ENCODE assay signal across 16 cellular contexts in the genomic region with DNA sequence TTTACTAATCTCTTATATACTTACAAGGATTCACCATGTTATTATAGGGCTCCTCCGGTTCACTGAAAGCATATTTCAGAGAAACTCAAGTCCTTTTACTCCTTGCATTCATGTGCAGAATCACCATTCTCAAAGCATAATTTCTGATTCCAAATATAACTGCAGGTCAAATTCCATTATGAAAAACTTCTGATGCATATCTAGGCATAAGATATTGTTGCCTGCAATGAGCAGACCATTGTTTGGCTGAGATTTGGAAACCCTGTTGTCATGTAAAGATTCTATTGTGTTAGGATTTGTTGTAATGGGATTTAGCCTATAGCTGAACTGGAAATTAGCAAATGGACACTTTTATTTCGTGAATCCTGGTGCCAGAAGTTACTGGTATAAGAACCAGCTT.
A peak's percentile ranks its signal among the peaks of the same experiment; 100 is the strongest.
DNase-seq lines count a peak whose midpoint lies in the region; ATAC-seq, FAIRE-seq and TF ChIP-seq lines count a peak whose summit lies in the region.
"Had no signal": no experiment of that assay in that cellular context is flagged by ENCODE, and none has a peak within 500 bp of the region (broad histone marks: within the 10 kb centered on the region; RNA-seq: fewer than 3 reads in every experiment).

No MANE protein-coding gene starts in this region.

- no peak overlapping the region for H3K9ac ChIP-seq in astrocyte (ENCODE audit: low read length)
- H3K9ac ChIP-seq: BLaER1 had no signal

- no peak overlapping the region for H3K4me2 ChIP-seq in astrocyte (ENCODE audit: low read length)
- H3K4me2 ChIP-seq: BLaER1 had no signal

- TF ChIP-seq EP300 in gastroesophageal sphincter (IDR thresholded peaks at IDR 0.05), result no peak

- FAIRE-seq in astrocyte (lab: Jason Lieb, UNC), result peak; percentile 34
- FAIRE-seq: GM12891, GM19239, H1 had no signal

- H2AFZ ChIP-seq in astrocyte (ENCODE audit: low read depth, low read length), result no peak overlapping the region

- TF ChIP-seq CTCF in HFFc6 (IDR thresholded peaks at IDR 0.05) (no peak), astrocyte (IDR thresholded peaks at IDR 0.05; ENCODE audit: insufficient read depth, low read depth, low read length) (no peak), gastroesophageal sphincter (IDR thresholded peaks at IDR 0.05) (no peak), tibial artery (IDR thresholded peaks at IDR 0.05) (no peak), foreskin keratinocyte (conservative IDR thresholded peaks at IDR 0.05) (no peak), lower leg skin (IDR thresholded peaks at IDR 0.05) (no peak)

- no peaks in the 10 kb centered on the region; the same call in 1 of the 2 replicates for H3K27me3 Mint-ChIP-seq in HFFc6 (ENCODE audit: insufficient read depth)
- H3K27me3 Mint-ChIP-seq in astrocyte (ENCODE audit: low read depth, unreplicated experiment), result no peaks in the 10 kb centered on the region

- peaks cover 5% of the 10 kb centered on the region for H3K9me3 Mint-ChIP-seq in HFFc6
- peaks cover 5% of the 10 kb centered on the region for H3K9me3 Mint-ChIP-seq in astrocyte (ENCODE audit: unreplicated experiment)

- H3K36me3 ChIP-seq in astrocyte (ENCODE audit: insufficient read depth, low read length) (no peaks in the 10 kb centered on the region), gastroesophageal sphincter (no peaks in the 10 kb centered on the region), tibial artery (no peaks in the 10 kb centered on the region)
- H3K36me3 ChIP-seq: BLaER1 had no signal

- H3K4me1 Mint-ChIP-seq in HFFc6 (ENCODE audit: low read depth) (peaks cover 44% of the 10 kb centered on the region), astrocyte (ENCODE audit: low read depth, unreplicated experiment) (peaks cover 30% of the 10 kb centered on the region)

- H3K79me2 ChIP-seq in astrocyte (ENCODE audit: insufficient read depth, low read length), result no peaks in the 10 kb centered on the region

- no peaks in the 10 kb centered on the region for H3K9me3 ChIP-seq in astrocyte (ENCODE audit: insufficient read depth, low read depth, low read length)
- H3K9me3 ChIP-seq in gastroesophageal sphincter, result peaks cover 0 to 9% (median 0%) of the 10 kb centered on the region in 3 donors
- H3K9me3 ChIP-seq in tibial artery, result peaks cover 0 to 6% (median 0%) of the 10 kb centered on the region in 3 donors

- ATAC-seq in gastroesophageal sphincter (no peak), foreskin keratinocyte (no peak), GM18873 (IDR thresholded peaks at IDR 0.05; ENCODE audit: low FRiP score, unreplicated experiment) (no peak)

- H3K36me3 Mint-ChIP-seq in HFFc6 (ENCODE audit: low read depth), result peaks cover 10% of the 10 kb centered on the region; the same call in 1 of the 2 replicates
- H3K36me3 Mint-ChIP-seq in astrocyte (ENCODE audit: low read depth, unreplicated experiment), result peaks cover 3% of the 10 kb centered on the region

- peak overlapping the region; percentile 80; the same call in 1 of the 2 replicates for H3K27ac Mint-ChIP-seq in HFFc6
- no peak overlapping the region for H3K27ac Mint-ChIP-seq in astrocyte (ENCODE audit: unreplicated experiment)

- no peaks in the 10 kb centered on the region for H4K20me1 ChIP-seq in astrocyte (ENCODE audit: insufficient read depth, low read length)
- H4K20me1 ChIP-seq: BLaER1 had no signal

- no peak for TF ChIP-seq POLR2A in gastroesophageal sphincter (IDR thresholded peaks at IDR 0.05)
- no peak for TF ChIP-seq POLR2A in lower leg skin (IDR thresholded peaks at IDR 0.05)

- DNase-seq in HFFc6 (no peak), astrocyte (ENCODE audit: low read depth) (no peak), tibial artery (no peak), foreskin keratinocyte (no peak), lower leg skin (ENCODE audit: low spot score in 2 of 2) (no peak)
- DNase-seq: 8988T, AML-193, Calu3, DMS79, HCEC 1CT had no signal

- H3K27ac ChIP-seq in astrocyte (ENCODE audit: low read depth, low read length) (no peak overlapping the region), gastroesophageal sphincter (peak overlapping the region; percentile 43 to 81 (median 74)), tibial artery (peak overlapping the region; percentile 59), foreskin keratinocyte (no peak overlapping the region)
- H3K27ac ChIP-seq: BLaER1 had no signal

- intact Hi-C loops in tibial artery (cut with DNase I; ENCODE audit: low total_unique reads) (no loop called here), lower leg skin (cut with DNase I; ENCODE audit: low total_unique reads) (no loop called here)

- H3K4me3 Mint-ChIP-seq in HFFc6, result no peak overlapping the region
- no peak overlapping the region for H3K4me3 Mint-ChIP-seq in astrocyte (ENCODE audit: unreplicated experiment)

- no peaks in the 10 kb centered on the region for H3K27me3 ChIP-seq in astrocyte (ENCODE audit: insufficient read depth, low read length)
- H3K27me3 ChIP-seq in gastroesophageal sphincter, result no peaks in the 10 kb centered on the region
- no peaks in the 10 kb centered on the region for H3K27me3 ChIP-seq in tibial artery
- no peaks in the 10 kb centered on the region for H3K27me3 ChIP-seq in foreskin keratinocyte
- H3K27me3 ChIP-seq: BLaER1 had no signal

- H3K4me3 ChIP-seq in astrocyte (ENCODE audit: insufficient read depth, low read depth, low read length), result no peak overlapping the region
- no peak overlapping the region for H3K4me3 ChIP-seq in gastroesophageal sphincter
- H3K4me3 ChIP-seq in tibial artery, result no peak overlapping the region
- no peak overlapping the region for H3K4me3 ChIP-seq in lower leg skin (ENCODE audit: low read depth, poor library complexity, severe bottlenecking)
- H3K4me3 ChIP-seq: BLaER1 had no signal

- H3K4me1 ChIP-seq in astrocyte (ENCODE audit: insufficient read depth, low read length), result peaks cover 15% of the 10 kb centered on the region
- peaks cover 2 to 23% (median 4%) of the 10 kb centered on the region in 3 donors for H3K4me1 ChIP-seq in gastroesophageal sphincter
- H3K4me1 ChIP-seq in tibial artery, result peaks cover 0 to 15% (median 5%) of the 10 kb centered on the region in 4 donors
- H3K4me1 ChIP-seq in foreskin keratinocyte, result peaks cover 19% of the 10 kb centered on the region
- H3K4me1 ChIP-seq: BLaER1 had no signal

- WGBS in gastroesophageal sphincter (ENCODE audit: low coverage in 1 of 2), 2 donors, result 66 to 86% methylated on average over 2 of the region's 2 CpGs
- WGBS in lower leg skin, 2 donors, result 86 to 87% methylated on average over 2 of the region's 2 CpGs

Comparison
In these comparisons a context has a peak if more than half of its experiments do, and no peak if none do; other contexts are left out.
1. H3K27ac ChIP-seq: peak in gastroesophageal sphincter (4 of 4) and tibial artery (2 of 2); none in astrocyte (single experiment) and foreskin keratinocyte (single experiment).